Comparison of ENCODE assay signal across 27 cellular contexts in the genomic region with DNA sequence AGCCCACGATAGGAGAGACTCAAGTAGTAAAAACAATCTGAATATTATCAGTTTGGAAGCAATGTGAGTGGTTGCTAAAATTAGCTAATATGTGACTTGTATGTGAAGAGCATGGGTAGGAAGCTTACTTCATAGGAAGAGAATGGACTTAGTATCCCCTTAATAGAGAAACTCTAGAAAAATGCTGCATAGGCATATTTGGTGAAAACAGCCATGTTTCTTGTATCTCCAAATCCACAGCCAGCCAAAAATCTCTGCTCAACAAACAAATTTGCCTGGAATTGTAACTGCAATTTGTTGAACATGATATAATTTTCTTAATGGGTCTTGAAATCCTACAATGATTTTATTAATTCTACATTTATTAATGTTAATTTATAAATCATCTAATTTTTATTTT.
"Had no signal": no experiment of that assay in that cellular context is flagged by ENCODE, and none has a peak within 500 bp of the region (broad histone marks: within the 10 kb centered on the region; RNA-seq: fewer than 3 reads in every experiment).

No MANE protein-coding gene starts in this region.

- H3K4me3 ChIP-seq: stomach, suprapubic skin, testis, thoracic aorta, thyroid gland, tibial artery, tibial nerve, transverse colon, upper lobe of left lung, upper lobe of right lung, uterus, vagina had no signal

- FAIRE-seq: urothelium cell line had no signal

- ATAC-seq: stimulated activated effector memory CD8-positive, alpha-beta T cell treated with anti-CD3 and anti-CD28 coated beads, Interleukin-12 subunit alpha, Interleukin-12 subunit beta, amount 100 ng/mL, for 72 hours; stimulated activated memory B cell treated with anti-CD40 and anti-IgM and Interleukin-4, amounts not matched to agents 10 μg/mL and 1 μg/mL and 100 μg/mL, for 72 hours; stimulated activated naive B cell treated with anti-CD40 and anti-IgM and Interleukin-4, amounts not matched to agents 10 μg/mL and 1 μg/mL and 100 μg/mL, for 72 hours; stimulated activated naive CD8-positive, alpha-beta T cell treated with anti-CD3 and anti-CD28 coated beads, Interleukin-15, amount 100 ng/mL, for 72 hours; stimulated activated naive CD8-positive, alpha-beta T cell treated with anti-CD3 and anti-CD28 coated beads, Interleukin-15, Interleukin-2, amounts not matched to agents 100 U/mL and 50 U/mL, for 24 hours; upper lobe of right lung had no signal

- H3K4me1 ChIP-seq: stomach, suprapubic skin, testis, thyroid gland, tibial artery, tibial nerve, upper lobe of left lung, upper lobe of right lung, uterus, vagina had no signal

- H3K36me3 ChIP-seq: stomach, suprapubic skin, thoracic aorta, thyroid gland, tibial artery, tibial nerve, transverse colon, upper lobe of left lung, upper lobe of right lung, uterus, vagina had no signal

- H3K9me3 ChIP-seq: stomach, suprapubic skin, testis, thoracic aorta, thyroid gland, tibial artery, tibial nerve, transverse colon, upper lobe of left lung, upper lobe of right lung, uterus, vagina had no signal

- DNase-seq: stimulated activated CD4-positive, alpha-beta T cell treated with anti-CD3 and anti-CD28 coated beads, Interleukin-2, amount 100 ng/mL, for 48 hours; stimulated activated CD4-positive, alpha-beta T cell treated with anti-CD3 and anti-CD28 coated beads, Interleukin-4, amount 100 ng/mL, for 1 hour; stimulated activated CD4-positive, alpha-beta T cell treated with anti-CD3 and anti-CD28 coated beads, Interleukin-4, amount 100 ng/mL, for 24 hours; stimulated activated CD4-positive, alpha-beta T cell treated with anti-CD3 and anti-CD28 coated beads, Interleukin-4, amount 100 ng/mL, for 4 hours; stimulated activated CD8-positive, alpha-beta memory T cell treated with anti-CD3 and anti-CD28 coated beads, Interleukin-4, amount 100 ng/mL, for 48 hours; stimulated activated naive B cell treated with anti-CD40 and anti-IgM and Interleukin-4, amounts not matched to agents 10 μg/mL and 1 μg/mL and 100 μg/mL, for 72 hours; stimulated activated naive CD4-positive, alpha-beta T cell; stimulated activated naive CD4-positive, alpha-beta T cell treated with Interleukin-2 at 50 U/mL for 16 hours; stimulated activated naive CD8-positive, alpha-beta T cell treated with anti-CD3 and anti-CD28 coated beads, Interleukin-15, amount 100 ng/mL, for 72 hours; stimulated activated naive CD8-positive, alpha-beta T cell treated with anti-CD3 and anti-CD28 coated beads, Interleukin-15, Interleukin-2, amounts not matched to agents 100 U/mL and 50 U/mL, for 24 hours; stomach; substantia nigra; testis; thyroid gland; tibial artery; transverse colon; trophoblast cell; upper lobe of right lung; uterus had no signal

- H3K27me3 ChIP-seq: stomach, suprapubic skin, testis, thyroid gland, tibial artery, tibial nerve, transverse colon, upper lobe of left lung, upper lobe of right lung, uterus, vagina had no signal

- H3K27ac ChIP-seq: stomach, suprapubic skin, testis, thoracic aorta, thyroid gland, tibial artery, tibial nerve, upper lobe of left lung, upper lobe of right lung, uterus, vagina had no signal
